In the genomic region with DNA sequence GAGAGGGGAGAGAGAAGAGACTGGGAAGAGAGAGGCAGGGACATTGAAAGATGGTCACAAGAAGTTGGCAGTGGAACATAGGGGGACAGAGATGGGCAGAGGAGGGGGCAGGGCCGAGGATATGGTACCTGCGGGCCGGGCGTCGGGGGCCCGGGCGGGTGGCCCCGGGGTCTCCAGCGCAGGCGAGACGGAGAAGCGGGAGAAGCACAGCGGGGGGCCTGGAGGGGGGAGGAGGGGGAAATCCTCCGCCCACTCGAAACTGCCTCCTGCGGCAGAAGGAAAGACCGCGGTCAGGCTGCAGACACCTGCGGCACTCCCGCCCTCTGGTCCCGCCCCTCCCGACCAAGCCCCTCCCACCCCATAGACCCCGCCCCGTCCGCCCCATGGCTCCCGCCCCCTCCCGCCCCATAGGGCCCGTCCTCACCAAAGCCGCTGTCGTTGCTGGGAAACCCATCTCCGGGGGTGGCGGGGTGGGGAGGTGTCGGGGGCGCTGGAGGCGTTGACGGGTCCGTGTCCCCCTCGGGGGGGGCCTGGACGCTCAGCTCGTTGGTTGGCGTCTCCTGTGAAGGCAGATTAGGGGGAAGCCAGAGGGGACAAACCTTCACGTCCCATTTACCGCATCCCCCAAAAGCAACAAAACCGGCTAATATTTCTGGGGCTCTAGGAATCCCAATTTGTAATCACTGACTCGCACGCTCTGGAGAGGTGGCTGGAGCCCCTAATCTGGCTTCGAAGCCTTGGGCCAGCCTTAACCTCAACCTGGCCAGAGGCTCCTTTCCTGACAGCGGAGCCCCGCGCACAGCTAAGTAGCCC, we compare ENCODE assay signal across 1 cellular context.
TF ChIP-seq lines count a peak whose summit lies in the region.

No MANE protein-coding gene starts in this region.

TF ChIP-seq in HEK293, 187 proteins besides CTCF, POLR2A, EP300 and RAD21 (continued from another document and continues in another):
- TF ChIP-seq, protein P1, sequence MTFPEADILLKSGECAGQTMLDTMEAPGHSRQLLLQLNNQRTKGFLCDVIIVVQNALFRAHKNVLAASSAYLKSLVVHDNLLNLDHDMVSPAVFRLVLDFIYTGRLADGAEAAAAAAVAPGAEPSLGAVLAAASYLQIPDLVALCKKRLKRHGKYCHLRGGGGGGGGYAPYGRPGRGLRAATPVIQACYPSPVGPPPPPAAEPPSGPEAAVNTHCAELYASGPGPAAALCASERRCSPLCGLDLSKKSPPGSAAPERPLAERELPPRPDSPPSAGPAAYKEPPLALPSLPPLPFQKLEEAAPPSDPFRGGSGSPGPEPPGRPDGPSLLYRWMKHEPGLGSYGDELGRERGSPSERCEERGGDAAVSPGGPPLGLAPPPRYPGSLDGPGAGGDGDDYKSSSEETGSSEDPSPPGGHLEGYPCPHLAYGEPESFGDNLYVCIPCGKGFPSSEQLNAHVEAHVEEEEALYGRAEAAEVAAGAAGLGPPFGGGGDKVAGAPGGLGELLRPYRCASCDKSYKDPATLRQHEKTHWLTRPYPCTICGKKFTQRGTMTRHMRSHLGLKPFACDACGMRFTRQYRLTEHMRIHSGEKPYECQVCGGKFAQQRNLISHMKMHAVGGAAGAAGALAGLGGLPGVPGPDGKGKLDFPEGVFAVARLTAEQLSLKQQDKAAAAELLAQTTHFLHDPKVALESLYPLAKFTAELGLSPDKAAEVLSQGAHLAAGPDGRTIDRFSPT (tag by site-specific recombination; IDR thresholded peaks at IDR 0.05): peak; percentile 11; the same call in 1 of the 2 replicates
- TF ChIP-seq ZNF660 (tag by site-specific recombination; IDR thresholded peaks at IDR 0.05): no peak
- TF ChIP-seq ZNF549 (tag by site-specific recombination; IDR thresholded peaks at IDR 0.05): no peak
- TF ChIP-seq ZNF404 (tag by site-specific recombination; IDR thresholded peaks at IDR 0.05): no peak
- TF ChIP-seq, protein P2, sequence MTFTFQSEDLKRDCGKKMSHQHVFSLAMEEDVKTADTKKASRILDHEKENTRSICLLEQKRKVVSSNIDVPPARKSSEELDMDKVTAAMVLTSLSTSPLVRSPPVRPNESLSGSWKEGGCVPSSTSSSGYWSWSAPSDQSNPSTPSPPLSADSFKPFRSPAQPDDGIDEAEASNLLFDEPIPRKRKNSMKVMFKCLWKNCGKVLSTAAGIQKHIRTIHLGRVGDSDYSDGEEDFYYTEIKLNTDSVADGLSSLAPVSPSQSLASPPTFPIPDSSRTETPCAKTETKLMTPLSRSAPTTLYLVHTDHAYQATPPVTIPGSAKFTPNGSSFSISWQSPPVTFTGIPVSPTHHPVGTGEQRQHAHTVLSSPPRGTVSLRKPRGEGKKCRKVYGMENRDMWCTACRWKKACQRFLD (tag by site-specific recombination; IDR thresholded peaks at IDR 0.05): no peak
- no peak for TF ChIP-seq YY2 (tag by site-specific recombination; IDR thresholded peaks at IDR 0.05)
- TF ChIP-seq ZBTB17 (tag by site-specific recombination; IDR thresholded peaks at IDR 0.05): peak; percentile 67
- TF ChIP-seq ZNF76 (tag by site-specific recombination; IDR thresholded peaks at IDR 0.05; ENCODE audit: borderline replicate concordance, low read depth): peak; percentile 44; the same call in 1 of the 2 replicates
- TF ChIP-seq, protein P3, sequence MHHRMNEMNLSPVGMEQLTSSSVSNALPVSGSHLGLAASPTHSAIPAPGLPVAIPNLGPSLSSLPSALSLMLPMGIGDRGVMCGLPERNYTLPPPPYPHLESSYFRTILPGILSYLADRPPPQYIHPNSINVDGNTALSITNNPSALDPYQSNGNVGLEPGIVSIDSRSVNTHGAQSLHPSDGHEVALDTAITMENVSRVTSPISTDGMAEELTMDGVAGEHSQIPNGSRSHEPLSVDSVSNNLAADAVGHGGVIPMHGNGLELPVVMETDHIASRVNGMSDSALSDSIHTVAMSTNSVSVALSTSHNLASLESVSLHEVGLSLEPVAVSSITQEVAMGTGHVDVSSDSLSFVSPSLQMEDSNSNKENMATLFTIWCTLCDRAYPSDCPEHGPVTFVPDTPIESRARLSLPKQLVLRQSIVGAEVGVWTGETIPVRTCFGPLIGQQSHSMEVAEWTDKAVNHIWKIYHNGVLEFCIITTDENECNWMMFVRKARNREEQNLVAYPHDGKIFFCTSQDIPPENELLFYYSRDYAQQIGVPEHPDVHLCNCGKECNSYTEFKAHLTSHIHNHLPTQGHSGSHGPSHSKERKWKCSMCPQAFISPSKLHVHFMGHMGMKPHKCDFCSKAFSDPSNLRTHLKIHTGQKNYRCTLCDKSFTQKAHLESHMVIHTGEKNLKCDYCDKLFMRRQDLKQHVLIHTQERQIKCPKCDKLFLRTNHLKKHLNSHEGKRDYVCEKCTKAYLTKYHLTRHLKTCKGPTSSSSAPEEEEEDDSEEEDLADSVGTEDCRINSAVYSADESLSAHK (tag by site-specific recombination; IDR thresholded peaks at IDR 0.05): peak; percentile 81
- no peak for TF ChIP-seq ZNF514 (tag by site-specific recombination; IDR thresholded peaks at IDR 0.05)
- TF ChIP-seq, protein P4, sequence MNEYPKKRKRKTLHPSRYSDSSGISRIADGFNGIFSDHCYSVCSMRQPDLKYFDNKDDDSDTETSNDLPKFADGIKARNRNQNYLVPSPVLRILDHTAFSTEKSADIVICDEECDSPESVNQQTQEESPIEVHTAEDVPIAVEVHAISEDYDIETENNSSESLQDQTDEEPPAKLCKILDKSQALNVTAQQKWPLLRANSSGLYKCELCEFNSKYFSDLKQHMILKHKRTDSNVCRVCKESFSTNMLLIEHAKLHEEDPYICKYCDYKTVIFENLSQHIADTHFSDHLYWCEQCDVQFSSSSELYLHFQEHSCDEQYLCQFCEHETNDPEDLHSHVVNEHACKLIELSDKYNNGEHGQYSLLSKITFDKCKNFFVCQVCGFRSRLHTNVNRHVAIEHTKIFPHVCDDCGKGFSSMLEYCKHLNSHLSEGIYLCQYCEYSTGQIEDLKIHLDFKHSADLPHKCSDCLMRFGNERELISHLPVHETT (tag by site-specific recombination; IDR thresholded peaks at IDR 0.05): no peak
- TF ChIP-seq ZXDB (tag by site-specific recombination; IDR thresholded peaks at IDR 0.05): peak; percentile 55
- no peak for TF ChIP-seq ZNF548 (tag by site-specific recombination; IDR thresholded peaks at IDR 0.05)
- peak; percentile 66; the same call in 1 of the 2 replicates for TF ChIP-seq SP3 (tag by site-specific recombination; IDR thresholded peaks at IDR 0.05)
- peak; percentile 54; the same call in 1 of the 2 replicates for TF ChIP-seq SP7 (tag by site-specific recombination; IDR thresholded peaks at IDR 0.05)
- no peak for TF ChIP-seq ZFP3 (tag by site-specific recombination; IDR thresholded peaks at IDR 0.05; ENCODE audit: low read depth)
- TF ChIP-seq ZNF391 (tag by site-specific recombination; IDR thresholded peaks at IDR 0.05; ENCODE audit: borderline replicate concordance, low read depth): no peak
- TF ChIP-seq KLF9 (tag by site-specific recombination; IDR thresholded peaks at IDR 0.05; ENCODE audit: low read depth): peak; percentile 76
- TF ChIP-seq, protein P5, sequence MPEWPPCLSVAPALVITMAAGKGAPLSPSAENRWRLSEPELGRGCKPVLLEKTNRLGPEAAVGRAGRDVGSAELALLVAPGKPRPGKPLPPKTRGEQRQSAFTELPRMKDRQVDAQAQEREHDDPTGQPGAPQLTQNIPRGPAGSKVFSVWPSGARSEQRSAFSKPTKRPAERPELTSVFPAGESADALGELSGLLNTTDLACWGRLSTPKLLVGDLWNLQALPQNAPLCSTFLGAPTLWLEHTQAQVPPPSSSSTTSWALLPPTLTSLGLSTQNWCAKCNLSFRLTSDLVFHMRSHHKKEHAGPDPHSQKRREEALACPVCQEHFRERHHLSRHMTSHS (tag by site-specific recombination; IDR thresholded peaks at IDR 0.05): no peak
- TF ChIP-seq IKZF3 (tag by site-specific recombination; IDR thresholded peaks at IDR 0.05): no peak
- TF ChIP-seq ZNF202 (tag by site-specific recombination; IDR thresholded peaks at IDR 0.05; ENCODE audit: borderline replicate concordance): no peak
- TF ChIP-seq ZNF146 (tag by site-specific recombination; IDR thresholded peaks at IDR 0.05): no peak
- no peak for TF ChIP-seq ZNF544 (tag by site-specific recombination; IDR thresholded peaks at IDR 0.05)
- TF ChIP-seq ZNF555 (tag by site-specific recombination; conservative IDR thresholded peaks at IDR 0.05): no peak
- TF ChIP-seq, protein P6, sequence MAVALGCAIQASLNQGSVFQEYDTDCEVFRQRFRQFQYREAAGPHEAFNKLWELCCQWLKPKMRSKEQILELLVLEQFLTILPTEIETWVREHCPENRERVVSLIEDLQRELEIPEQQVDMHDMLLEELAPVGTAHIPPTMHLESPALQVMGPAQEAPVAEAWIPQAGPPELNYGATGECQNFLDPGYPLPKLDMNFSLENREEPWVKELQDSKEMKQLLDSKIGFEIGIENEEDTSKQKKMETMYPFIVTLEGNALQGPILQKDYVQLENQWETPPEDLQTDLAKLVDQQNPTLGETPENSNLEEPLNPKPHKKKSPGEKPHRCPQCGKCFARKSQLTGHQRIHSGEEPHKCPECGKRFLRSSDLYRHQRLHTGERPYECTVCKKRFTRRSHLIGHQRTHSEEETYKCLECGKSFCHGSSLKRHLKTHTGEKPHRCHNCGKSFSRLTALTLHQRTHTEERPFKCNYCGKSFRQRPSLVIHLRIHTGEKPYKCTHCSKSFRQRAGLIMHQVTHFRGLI (tag by site-specific recombination; IDR thresholded peaks at IDR 0.05): peak; percentile 44; the same call in 1 of the 2 replicates
- no peak for TF ChIP-seq ZNF610 (tag by site-specific recombination; IDR thresholded peaks at IDR 0.05; ENCODE audit: borderline replicate concordance)
- TF ChIP-seq, protein P7, sequence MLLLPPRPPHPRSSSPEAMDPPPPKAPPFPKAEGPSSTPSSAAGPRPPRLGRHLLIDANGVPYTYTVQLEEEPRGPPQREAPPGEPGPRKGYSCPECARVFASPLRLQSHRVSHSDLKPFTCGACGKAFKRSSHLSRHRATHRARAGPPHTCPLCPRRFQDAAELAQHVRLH (tag by site-specific recombination; IDR thresholded peaks at IDR 0.05): no peak
- TF ChIP-seq, protein P8, sequence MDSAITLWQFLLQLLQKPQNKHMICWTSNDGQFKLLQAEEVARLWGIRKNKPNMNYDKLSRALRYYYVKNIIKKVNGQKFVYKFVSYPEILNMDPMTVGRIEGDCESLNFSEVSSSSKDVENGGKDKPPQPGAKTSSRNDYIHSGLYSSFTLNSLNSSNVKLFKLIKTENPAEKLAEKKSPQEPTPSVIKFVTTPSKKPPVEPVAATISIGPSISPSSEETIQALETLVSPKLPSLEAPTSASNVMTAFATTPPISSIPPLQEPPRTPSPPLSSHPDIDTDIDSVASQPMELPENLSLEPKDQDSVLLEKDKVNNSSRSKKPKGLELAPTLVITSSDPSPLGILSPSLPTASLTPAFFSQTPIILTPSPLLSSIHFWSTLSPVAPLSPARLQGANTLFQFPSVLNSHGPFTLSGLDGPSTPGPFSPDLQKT (IDR thresholded peaks at IDR 0.05; ENCODE audit: borderline replicate concordance, low read depth, low read length): no peak
- TF ChIP-seq ZFHX2 (tag by site-specific recombination; conservative IDR thresholded peaks at IDR 0.05): peak; percentile 61; the same call in 1 of the 2 replicates
- TF ChIP-seq, protein P9, sequence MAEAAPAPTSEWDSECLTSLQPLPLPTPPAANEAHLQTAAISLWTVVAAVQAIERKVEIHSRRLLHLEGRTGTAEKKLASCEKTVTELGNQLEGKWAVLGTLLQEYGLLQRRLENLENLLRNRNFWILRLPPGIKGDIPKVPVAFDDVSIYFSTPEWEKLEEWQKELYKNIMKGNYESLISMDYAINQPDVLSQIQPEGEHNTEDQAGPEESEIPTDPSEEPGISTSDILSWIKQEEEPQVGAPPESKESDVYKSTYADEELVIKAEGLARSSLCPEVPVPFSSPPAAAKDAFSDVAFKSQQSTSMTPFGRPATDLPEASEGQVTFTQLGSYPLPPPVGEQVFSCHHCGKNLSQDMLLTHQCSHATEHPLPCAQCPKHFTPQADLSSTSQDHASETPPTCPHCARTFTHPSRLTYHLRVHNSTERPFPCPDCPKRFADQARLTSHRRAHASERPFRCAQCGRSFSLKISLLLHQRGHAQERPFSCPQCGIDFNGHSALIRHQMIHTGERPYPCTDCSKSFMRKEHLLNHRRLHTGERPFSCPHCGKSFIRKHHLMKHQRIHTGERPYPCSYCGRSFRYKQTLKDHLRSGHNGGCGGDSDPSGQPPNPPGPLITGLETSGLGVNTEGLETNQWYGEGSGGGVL (tag by site-specific recombination; IDR thresholded peaks at IDR 0.05): peak; percentile 92
- no peak for TF ChIP-seq ZNF211 (tag by site-specific recombination; IDR thresholded peaks at IDR 0.05; ENCODE audit: low read depth)
- TF ChIP-seq, protein P10, sequence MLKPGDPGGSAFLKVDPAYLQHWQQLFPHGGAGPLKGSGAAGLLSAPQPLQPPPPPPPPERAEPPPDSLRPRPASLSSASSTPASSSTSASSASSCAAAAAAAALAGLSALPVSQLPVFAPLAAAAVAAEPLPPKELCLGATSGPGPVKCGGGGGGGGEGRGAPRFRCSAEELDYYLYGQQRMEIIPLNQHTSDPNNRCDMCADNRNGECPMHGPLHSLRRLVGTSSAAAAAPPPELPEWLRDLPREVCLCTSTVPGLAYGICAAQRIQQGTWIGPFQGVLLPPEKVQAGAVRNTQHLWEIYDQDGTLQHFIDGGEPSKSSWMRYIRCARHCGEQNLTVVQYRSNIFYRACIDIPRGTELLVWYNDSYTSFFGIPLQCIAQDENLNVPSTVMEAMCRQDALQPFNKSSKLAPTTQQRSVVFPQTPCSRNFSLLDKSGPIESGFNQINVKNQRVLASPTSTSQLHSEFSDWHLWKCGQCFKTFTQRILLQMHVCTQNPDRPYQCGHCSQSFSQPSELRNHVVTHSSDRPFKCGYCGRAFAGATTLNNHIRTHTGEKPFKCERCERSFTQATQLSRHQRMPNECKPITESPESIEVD (tag by site-specific recombination; IDR thresholded peaks at IDR 0.05): no peak
- TF ChIP-seq, protein P11, sequence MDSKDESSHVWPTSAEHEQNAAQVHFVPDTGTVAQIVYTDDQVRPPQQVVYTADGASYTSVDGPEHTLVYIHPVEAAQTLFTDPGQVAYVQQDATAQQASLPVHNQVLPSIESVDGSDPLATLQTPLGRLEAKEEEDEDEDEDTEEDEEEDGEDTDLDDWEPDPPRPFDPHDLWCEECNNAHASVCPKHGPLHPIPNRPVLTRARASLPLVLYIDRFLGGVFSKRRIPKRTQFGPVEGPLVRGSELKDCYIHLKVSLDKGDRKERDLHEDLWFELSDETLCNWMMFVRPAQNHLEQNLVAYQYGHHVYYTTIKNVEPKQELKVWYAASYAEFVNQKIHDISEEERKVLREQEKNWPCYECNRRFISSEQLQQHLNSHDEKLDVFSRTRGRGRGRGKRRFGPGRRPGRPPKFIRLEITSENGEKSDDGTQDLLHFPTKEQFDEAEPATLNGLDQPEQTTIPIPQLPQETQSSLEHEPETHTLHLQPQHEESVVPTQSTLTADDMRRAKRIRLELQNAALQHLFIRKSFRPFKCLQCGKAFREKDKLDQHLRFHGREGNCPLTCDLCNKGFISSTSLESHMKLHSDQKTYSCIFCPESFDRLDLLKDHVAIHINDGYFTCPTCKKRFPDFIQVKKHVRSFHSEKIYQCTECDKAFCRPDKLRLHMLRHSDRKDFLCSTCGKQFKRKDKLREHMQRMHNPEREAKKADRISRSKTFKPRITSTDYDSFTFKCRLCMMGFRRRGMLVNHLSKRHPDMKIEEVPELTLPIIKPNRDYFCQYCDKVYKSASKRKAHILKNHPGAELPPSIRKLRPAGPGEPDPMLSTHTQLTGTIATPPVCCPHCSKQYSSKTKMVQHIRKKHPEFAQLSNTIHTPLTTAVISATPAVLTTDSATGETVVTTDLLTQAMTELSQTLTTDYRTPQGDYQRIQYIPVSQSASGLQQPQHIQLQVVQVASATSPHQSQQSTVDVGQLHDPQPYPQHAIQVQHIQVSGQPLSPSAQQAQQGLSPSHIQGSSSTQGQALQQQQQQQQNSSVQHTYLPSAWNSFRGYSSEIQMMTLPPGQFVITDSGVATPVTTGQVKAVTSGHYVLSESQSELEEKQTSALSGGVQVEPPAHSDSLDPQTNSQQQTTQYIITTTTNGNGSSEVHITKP (tag by site-specific recombination; IDR thresholded peaks at IDR 0.05): 0 out of 2 replicates have a peak, but pooled peaks have one; percentile 39
- no peak for TF ChIP-seq ZNF132 (tag by site-specific recombination; IDR thresholded peaks at IDR 0.05; ENCODE audit: borderline replicate concordance)
- no peak for TF ChIP-seq TRIM28 (IDR thresholded peaks at IDR 0.05; ENCODE audit: borderline replicate concordance, low read length)
